Comparison of ENCODE assay signal across 20 cellular contexts in genomic region chr3:140731440-140732119, GRCh38. TPM values are rescaled to one million over a fixed set of nuclear protein-coding genes. Genes with fewer than 3 reads are reported as not detected.
DNase-seq lines count a peak whose midpoint lies in the region; ATAC-seq and TF ChIP-seq lines count a peak whose summit lies in the region.
"Had no signal": no experiment of that assay in that cellular context is flagged by ENCODE, and none has a peak within 500 bp of the region (broad histone marks: within the 10 kb centered on the region; RNA-seq: fewer than 3 reads in every experiment).

No MANE protein-coding gene starts in this region.

- no TSS peak for BruUV-seq in OCI-LY7 (replicated peaks; lab: Mats Ljungman, UMichigan)

- H3K4me1 Mint-ChIP-seq in activated CD4-positive, alpha-beta T cell treated with anti-CD3 and anti-CD28 coated beads, Interleukin-2, amount 10 ng/mL, durations not matched to agents 24 days and 14 days, result peaks cover 9% of the 10 kb centered on the region

- no peak overlapping the region for H3K4me2 ChIP-seq in OCI-LY7 (ENCODE audit: low read length)
- H3K4me2 ChIP-seq: KMS-11 had no signal

- no peaks in the 10 kb centered on the region for H3K9me2 ChIP-seq in OCI-LY7 (ENCODE audit: insufficient read depth, low read length)

- no peak overlapping the region for H3K27ac Mint-ChIP-seq in activated CD4-positive, alpha-beta T cell treated with anti-CD3 and anti-CD28 coated beads, Interleukin-2, amount 10 ng/mL, durations not matched to agents 24 days and 14 days
- H3K27ac Mint-ChIP-seq: effector memory CD8-positive, alpha-beta T cell; HFFc6 had no signal

- H3K9me3 ChIP-seq in OCI-LY7 (ENCODE audit: low read length), result no peaks in the 10 kb centered on the region
- H3K9me3 ChIP-seq: prostate gland, upper lobe of right lung had no signal

- H4K20me1 ChIP-seq in OCI-LY7 (ENCODE audit: insufficient read depth, low read length), result no peaks in the 10 kb centered on the region

- intact Hi-C loops in activated CD4-positive, alpha-beta T cell treated with anti-CD3 and anti-CD28 coated beads, Interleukin-2, amount 10 ng/mL, durations not matched to agents 24 days and 14 days (cut with micrococcal nuclease), result no loop called here
- intact Hi-C loops in OCI-LY7 (cut with micrococcal nuclease; ENCODE audit: unreplicated experiment), result no loop called here

- no peak overlapping the region for H3K27ac ChIP-seq in OCI-LY7 (ENCODE audit: low read depth, low read length, poor library complexity, severe bottlenecking)
- H3K27ac ChIP-seq: 22Rv1, KMS-11, prostate gland, upper lobe of right lung, WERI-Rb-1 had no signal

- no peaks in the 10 kb centered on the region for H3K36me3 Mint-ChIP-seq in activated CD4-positive, alpha-beta T cell treated with anti-CD3 and anti-CD28 coated beads, Interleukin-2, amount 10 ng/mL, durations not matched to agents 24 days and 14 days (ENCODE audit: low read depth)

- no peaks in the 10 kb centered on the region for H3K9me3 Mint-ChIP-seq in activated CD4-positive, alpha-beta T cell treated with anti-CD3 and anti-CD28 coated beads, Interleukin-2, amount 10 ng/mL, durations not matched to agents 24 days and 14 days
- H3K9me3 Mint-ChIP-seq: activated T-cell treated with anti-CD3 and anti-CD28 coated beads, Interleukin-2, amount 50 U/mL, for 4 hours had no signal

- POLR2A ChIA-PET in OCI-LY7 (lab: Charles Lee), result interaction anchor here (1.2 kb wide), 1 partner anchor 8 kb away, joined by 5 read pairs; no protein-coding TSS in a partner anchor

- peaks cover 7% of the 10 kb centered on the region for H3K4me1 ChIP-seq in OCI-LY7 (ENCODE audit: insufficient read depth, low read length, poor library complexity, severe bottlenecking)
- H3K4me1 ChIP-seq: prostate gland, upper lobe of right lung had no signal

- ATAC-seq in GM21619 (IDR thresholded peaks at IDR 0.05; ENCODE audit: unreplicated experiment), result peak; percentile 94
- peak; percentile 84 for ATAC-seq in HG03064 (IDR thresholded peaks at IDR 0.05; ENCODE audit: low read depth, unreplicated experiment)
- ATAC-seq: activated T-cell treated with anti-CD3 and anti-CD28 coated beads, Interleukin-2, amount 50 U/mL, for 4 hours; effector memory CD8-positive, alpha-beta T cell; upper lobe of right lung had no signal

- H3K36me3 ChIP-seq in OCI-LY7 (ENCODE audit: insufficient read depth, low read length), result no peaks in the 10 kb centered on the region
- H3K36me3 ChIP-seq: prostate gland, upper lobe of right lung, WERI-Rb-1 had no signal

- CTCF ChIA-PET in OCI-LY7 (lab: Charles Lee; ENCODE audit: unreplicated experiment), result no interaction called here

- no peak overlapping the region for H2AFZ ChIP-seq in OCI-LY7 (ENCODE audit: low read length)

- peaks cover 7% of the 10 kb centered on the region for H3K27me3 Mint-ChIP-seq in activated CD4-positive, alpha-beta T cell treated with anti-CD3 and anti-CD28 coated beads, Interleukin-2, amount 10 ng/mL, durations not matched to agents 24 days and 14 days

- no peak for TF ChIP-seq CTCF in OCI-LY7 (conservative IDR thresholded peaks at IDR 0.05; ENCODE audit: low read length)

- peak; percentile 60 for DNase-seq in activated CD4-positive, alpha-beta T cell treated with anti-CD3 and anti-CD28 coated beads, Interleukin-2, amount 10 ng/mL, durations not matched to agents 24 days and 14 days
- DNase-seq in activated CD4-positive, alpha-beta T cell treated with anti-CD3 and anti-CD28 coated beads, Interleukin-2, amount 50 U/mL, for 4 hours, result no peak
- peak; percentile 47 for DNase-seq in OCI-LY7 (ENCODE audit: low spot score)
- no peak for DNase-seq in NCI-H2107 (lab: John Stamatoyannopoulos, UW)
- DNase-seq in NCI-H187 (lab: John Stamatoyannopoulos, UW), result no peak
- no peak for DNase-seq in SKM-1 (lab: John Stamatoyannopoulos, UW; ENCODE audit: unreplicated experiment)
- DNase-seq: activated T-cell treated with anti-CD3 and anti-CD28 coated beads, Interleukin-2, amount 50 U/mL, for 4 hours; Caco-2; effector memory CD8-positive, alpha-beta T cell; HFFc6; NCI-H2029 treated with DMSO at 0.1 percent for 48 hours; upper lobe of right lung; WERI-Rb-1 had no signal

- H3K4me3 ChIP-seq in OCI-LY7 (ENCODE audit: low read depth, low read length, poor library complexity, severe bottlenecking), result no peak overlapping the region
- H3K4me3 ChIP-seq: prostate gland, upper lobe of right lung had no signal

- no peaks in the 10 kb centered on the region for H3K79me2 ChIP-seq in OCI-LY7 (ENCODE audit: insufficient read depth, low read depth, low read length)

- H3K4me3 Mint-ChIP-seq in activated CD4-positive, alpha-beta T cell treated with anti-CD3 and anti-CD28 coated beads, Interleukin-2, amount 10 ng/mL, durations not matched to agents 24 days and 14 days, result no peak overlapping the region
- H3K4me3 Mint-ChIP-seq: activated T-cell treated with anti-CD3 and anti-CD28 coated beads, Interleukin-2, amount 50 U/mL, for 4 hours; effector memory CD8-positive, alpha-beta T cell; HFFc6 had no signal

RNA-seq across cellular contexts. Expression of gene TRIM42, which starts 53.7 kb away (rescaled TPM):
- not detected in 2 replicates for total RNA-seq in activated CD4-positive, alpha-beta T cell treated with anti-CD3 and anti-CD28 coated beads, Interleukin-2, amount 10 ng/mL, durations not matched to agents 24 days and 14 days
- total RNA-seq in OCI-LY7 (2014; rRNA removed; shearing (Covaris generic)), result not detected in 2 replicates
- not detected in 2 replicates for total RNA-seq in OCI-LY7 (2022)
- total RNA-seq: activated T-cell treated with anti-CD3 and anti-CD28 coated beads, Interleukin-2, amount 50 U/mL, for 4 hours; Caco-2; frontal cortex; HFFc6; SK-MEL-5; upper lobe of right lung had no signal

Comparison
In these comparisons a context has a peak if more than half of its experiments do, and no peak if none do; other contexts are left out.
1. DNase-seq: peak in activated CD4-positive, alpha-beta T cell treated with anti-CD3 and anti-CD28 coated beads, Interleukin-2, amount 10 ng/mL, durations not matched to agents 24 days and 14 days (single experiment) and OCI-LY7 (single experiment); none in activated CD4-positive, alpha-beta T cell treated with anti-CD3 and anti-CD28 coated beads, Interleukin-2, amount 50 U/mL, for 4 hours (0 of 2), NCI-H2107 (single experiment), NCI-H187 (0 of 2) and SKM-1 (single experiment).